In genomic region chr13:24627090-24627714, GRCh38 we compare ENCODE assay signal across 11 cellular contexts. TPM values are rescaled to one million over a fixed set of nuclear protein-coding genes. Genes with fewer than 3 reads are reported as not detected.
A peak's percentile ranks its signal among the peaks of the same experiment; 100 is the strongest.
DNase-seq lines count a peak whose midpoint lies in the region; TF ChIP-seq lines count a peak whose summit lies in the region.
"Had no signal": no experiment of that assay in that cellular context is flagged by ENCODE, and none has a peak within 500 bp of the region (broad histone marks: within the 10 kb centered on the region; RNA-seq: fewer than 3 reads in every experiment).

No MANE protein-coding gene starts in this region.

- H3K4me1 Mint-ChIP-seq in osteocyte (ENCODE audit: unreplicated experiment) (no peaks in the 10 kb centered on the region), Calu3 (ENCODE audit: low read depth, unreplicated experiment) (peaks cover 15% of the 10 kb centered on the region)
- H3K4me1 Mint-ChIP-seq in activated T-cell treated with anti-CD3 and anti-CD28 coated beads, Interleukin-2, amount 50 U/mL, for 24 hours (ENCODE audit: low read depth) = peaks cover 37% of the 10 kb centered on the region

- H3K79me2 ChIP-seq in PC-9 (ENCODE audit: low read depth) = no peaks in the 10 kb centered on the region

- no peaks in the 10 kb centered on the region for H3K36me3 ChIP-seq in PC-9 (ENCODE audit: low read depth)

- no peaks in the 10 kb centered on the region for H3K27me3 Mint-ChIP-seq in osteocyte (ENCODE audit: unreplicated experiment)
- H3K27me3 Mint-ChIP-seq in activated T-cell treated with anti-CD3 and anti-CD28 coated beads, Interleukin-2, amount 50 U/mL, for 24 hours = no peaks in the 10 kb centered on the region
- no peaks in the 10 kb centered on the region for H3K27me3 Mint-ChIP-seq in Calu3 (ENCODE audit: unreplicated experiment)
- H3K27me3 Mint-ChIP-seq: activated naive CD8-positive, alpha-beta T cell treated with anti-CD3 and anti-CD28 coated beads, Interleukin-2, amount 10 ng/mL, durations not matched to agents 7 days and 5 days had no signal

- POLR2A ChIA-PET in PC-9 (lab: Charles Lee; ENCODE audit: unreplicated experiment) = interaction anchor here (0.5 kb wide), 1 partner anchor 619 kb away, joined by 3 read pairs; no protein-coding TSS in a partner anchor

- H4K20me1 ChIP-seq in PC-9 (ENCODE audit: insufficient read depth) = no peaks in the 10 kb centered on the region

- DNase-seq in ELR (ENCODE audit: low read depth) (peak; percentile 28), PC-9 (peak in 1 of 2 experiments; percentile 45), fibroblast of mammary gland (ENCODE audit: low read depth) (peak; percentile 20), osteocyte (ENCODE audit: extremely low spot score, unreplicated experiment) (no peak), SIG-M5 (lab: John Stamatoyannopoulos, UW) (no peak), NCI-H2196 (lab: John Stamatoyannopoulos, UW; ENCODE audit: unreplicated experiment) (no peak), Calu3 (no peak)
- no peak for DNase-seq in activated T-cell treated with anti-CD3 and anti-CD28 coated beads, Interleukin-2, amount 50 U/mL, for 24 hours
- DNase-seq: activated naive CD8-positive, alpha-beta T cell treated with anti-CD3 and anti-CD28 coated beads, Interleukin-2, amount 10 ng/mL, durations not matched to agents 7 days and 5 days; left cardiac atrium had no signal

- H3K27ac Mint-ChIP-seq in osteocyte (ENCODE audit: unreplicated experiment) = no peak overlapping the region
- H3K27ac Mint-ChIP-seq in activated T-cell treated with anti-CD3 and anti-CD28 coated beads, Interleukin-2, amount 50 U/mL, for 24 hours = no peak overlapping the region
- H3K27ac Mint-ChIP-seq in Calu3 (ENCODE audit: unreplicated experiment) = no peak overlapping the region

- H3K4me1 ChIP-seq in PC-9 (replicated peaks; ENCODE audit: insufficient read depth) = peaks cover 10% of the 10 kb centered on the region

- H2AFZ ChIP-seq in PC-9 = no peak overlapping the region

- H3K4me3 Mint-ChIP-seq in osteocyte (ENCODE audit: unreplicated experiment) (no peak overlapping the region), Calu3 (ENCODE audit: low read depth, unreplicated experiment) (no peak overlapping the region)
- no peak overlapping the region for H3K4me3 Mint-ChIP-seq in activated T-cell treated with anti-CD3 and anti-CD28 coated beads, Interleukin-2, amount 50 U/mL, for 24 hours

- H3K4me3 ChIP-seq in PC-9 = no peak overlapping the region
- H3K4me3 ChIP-seq in fibroblast of mammary gland (ENCODE audit: control insufficient read depth, low read depth, low read length) = no peak overlapping the region

- no peaks in the 10 kb centered on the region for H3K36me3 Mint-ChIP-seq in osteocyte (ENCODE audit: unreplicated experiment)
- no peaks in the 10 kb centered on the region for H3K36me3 Mint-ChIP-seq in activated T-cell treated with anti-CD3 and anti-CD28 coated beads, Interleukin-2, amount 50 U/mL, for 24 hours (ENCODE audit: low read depth)
- H3K36me3 Mint-ChIP-seq in Calu3 (ENCODE audit: insufficient read depth, unreplicated experiment) = no peaks in the 10 kb centered on the region

- BruUV-seq in PC-9 (replicated peaks; lab: Mats Ljungman, UMichigan) = no TSS peak
- BruUV-seq in Calu3 (replicated peaks; lab: Mats Ljungman, UMichigan) = no TSS peak

- intact Hi-C loops in PC-9 (cut with micrococcal nuclease; ENCODE audit: unreplicated experiment) (loop anchor here (1.0 to 5.0 kb wide), 2 partner anchors 44 to 100 kb away; no protein-coding TSS in a partner anchor), Calu3 (cut with micrococcal nuclease; ENCODE audit: unreplicated experiment) (no loop called here)

- H3K27me3 ChIP-seq in PC-9 (ENCODE audit: insufficient read depth, low read depth) = no peaks in the 10 kb centered on the region

- CTCF ChIA-PET in PC-9 (lab: Charles Lee) (interaction anchor here (0.6 to 0.9 kb wide), 2 partner anchors 27 to 112 kb away, joined by 3 read pairs; no protein-coding TSS in a partner anchor), Calu3 (lab: Charles Lee) (no interaction called here)

- H3K9me3 Mint-ChIP-seq in osteocyte (ENCODE audit: unreplicated experiment) = no peaks in the 10 kb centered on the region
- no peaks in the 10 kb centered on the region for H3K9me3 Mint-ChIP-seq in activated T-cell treated with anti-CD3 and anti-CD28 coated beads, Interleukin-2, amount 50 U/mL, for 24 hours
- no peaks in the 10 kb centered on the region for H3K9me3 Mint-ChIP-seq in Calu3 (ENCODE audit: low read depth, unreplicated experiment)

- no peak overlapping the region for H3K27ac ChIP-seq in PC-9

- TF ChIP-seq CTCF in PC-9 (conservative IDR thresholded peaks at IDR 0.05) (peak; percentile 71), fibroblast of mammary gland (conservative IDR thresholded peaks at IDR 0.05; ENCODE audit: control insufficient read depth, insufficient read depth, low read depth, low read length) (peak; percentile 78), osteocyte (IDR thresholded peaks at IDR 0.05) (peak; percentile 38), Calu3 (IDR thresholded peaks at IDR 0.05; ENCODE audit: unreplicated experiment) (no peak)

- H3F3A ChIP-seq in PC-9 (ENCODE audit: insufficient read depth, low read depth) = no peaks in the 10 kb centered on the region

- no peak overlapping the region for H3K4me2 ChIP-seq in PC-9

- no peaks in the 10 kb centered on the region for H3K9me2 ChIP-seq in PC-9 (ENCODE audit: insufficient read depth)

- no peaks in the 10 kb centered on the region for H3K9me3 ChIP-seq in PC-9 (ENCODE audit: insufficient read depth, low read depth)

RNA-seq across cellular contexts. Expression of gene ATP12A, which starts 53.0 kb away (rescaled TPM):
- total RNA-seq in PC-9 (2021) (0.09 TPM in 1 of 2 replicates, not detected in the other), osteocyte (not detected in 2 replicates), Calu3 (2022) (0.15 and 0.40 TPM in 2 replicates)
- total RNA-seq: activated naive CD8-positive, alpha-beta T cell treated with anti-CD3 and anti-CD28 coated beads, Interleukin-2, amount 10 ng/mL, durations not matched to agents 7 days and 5 days; left cardiac atrium; RPMI7951 had no signal

Comparison
In these comparisons a context has a peak if more than half of its experiments do, and no peak if none do; other contexts are left out.
1. DNase-seq: peak in ELR (single experiment) and fibroblast of mammary gland (single experiment); none in osteocyte (single experiment), SIG-M5 (single experiment), activated T-cell treated with anti-CD3 and anti-CD28 coated beads, Interleukin-2, amount 50 U/mL, for 24 hours (single experiment), NCI-H2196 (single experiment) and Calu3 (single experiment).